ENCODE assay signal across 9 cellular contexts in genomic region chr3:51392301-51393095, GRCh38. TPM values are rescaled to one million over a fixed set of nuclear protein-coding genes. Genes with fewer than 3 reads are reported as not detected.
DNase-seq lines count a peak whose midpoint lies in the region; ATAC-seq and TF ChIP-seq lines count a peak whose summit lies in the region.
"Had no signal": no experiment of that assay in that cellular context is flagged by ENCODE, and none has a peak within 500 bp of the region (broad histone marks: within the 10 kb centered on the region; RNA-seq: fewer than 3 reads in every experiment).

No MANE protein-coding gene starts in this region.

- peak overlapping the region; percentile 77 for H3K27ac Mint-ChIP-seq in mesothelial cell of epicardium

- DNase-seq in Right ventricle myocardium inferior (ENCODE audit: missing footprints): peak; percentile 70
- no peak for DNase-seq in Right ventricle myocardium superior
- no peak for DNase-seq in mesothelial cell of epicardium (ENCODE audit: low spot score in 2 of 2, unreplicated experiment in 2 of 2)
- peak in 1 of 2 donors; percentile 93 for DNase-seq in vagina (ENCODE audit: extremely low spot score in 2 of 2)
- no peak for DNase-seq in AML-193 (lab: John Stamatoyannopoulos, UW)
- DNase-seq in mucosa of gallbladder (ENCODE audit: low spot score): no peak
- DNase-seq: NCI-H2029 treated with DMSO at 0.1 percent for 48 hours had no signal

- no peaks in the 10 kb centered on the region for H3K9me3 Mint-ChIP-seq in mesothelial cell of epicardium

- H3K36me3 ChIP-seq in vagina: peaks cover 0 to 49% of the 10 kb centered on the region in 2 donors

- ATAC-seq in Right ventricle myocardium inferior (no peak), Right ventricle myocardium superior (ENCODE audit: poor library complexity) (no peak), GM18517 (IDR thresholded peaks at IDR 0.05; ENCODE audit: unreplicated experiment) (no peak)

- H3K4me1 ChIP-seq in vagina: peaks cover 85% of the 10 kb centered on the region

- peak overlapping the region; percentile 48 for H3K27ac ChIP-seq in cingulate gyrus (ENCODE audit: low read depth, low read length)
- peak overlapping the region; percentile 75 for H3K27ac ChIP-seq in vagina

- H3K4me3 ChIP-seq in vagina: peak overlapping the region; percentile 54 to 99

- H3K4me3 Mint-ChIP-seq in mesothelial cell of epicardium: peak overlapping the region; percentile 78

- intact Hi-C loops in Right ventricle myocardium inferior (cut with DNase I): loop anchor here (5.0 kb wide), 1 partner anchor 775 kb away; the partner anchor contains the start of gene MAPKAPK3
- intact Hi-C loops in Right ventricle myocardium superior (cut with DNase I): no loop called here
- intact Hi-C loops in vagina (cut with DNase I): loop anchor here (10.0 kb wide), 1 partner anchor 282 kb away; the partner anchor contains the start of gene TEX264

- peaks cover 33% of the 10 kb centered on the region for H3K36me3 Mint-ChIP-seq in mesothelial cell of epicardium

- H3K27me3 ChIP-seq in vagina: no peaks in the 10 kb centered on the region

- H3K27me3 Mint-ChIP-seq in mesothelial cell of epicardium (ENCODE audit: low read depth): no peaks in the 10 kb centered on the region

- TF ChIP-seq CTCF in mesothelial cell of epicardium (IDR thresholded peaks at IDR 0.05; ENCODE audit: unreplicated experiment) (no peak), vagina (IDR thresholded peaks at IDR 0.05) (no peak)

- H3K9me3 ChIP-seq in vagina: no peaks in the 10 kb centered on the region

- H3K4me1 Mint-ChIP-seq in mesothelial cell of epicardium: peaks cover 55% of the 10 kb centered on the region

- no peak for TF ChIP-seq POLR2A in vagina (IDR thresholded peaks at IDR 0.05)

RNA-seq across cellular contexts. Expression of gene RBM15B, which starts 1.4 kb away (rescaled TPM):
- total RNA-seq in Right ventricle myocardium inferior (11.8 TPM), Right ventricle myocardium superior (9.9 TPM), mesothelial cell of epicardium (68.3 to 68.8 TPM (median 68.7 TPM) in 3 replicates), vagina (20.6 TPM), mucosa of gallbladder (30.0 TPM)

RNA-seq across cellular contexts. Expression of gene MANF, which starts 7.4 kb away (rescaled TPM):
- 46.1 TPM for total RNA-seq in Right ventricle myocardium inferior
- 41.1 TPM for total RNA-seq in Right ventricle myocardium superior
- 99.7 to 112 TPM (median 100 TPM) in 3 replicates for total RNA-seq in mesothelial cell of epicardium
- total RNA-seq in vagina: 42.2 TPM
- total RNA-seq in mucosa of gallbladder: 124 TPM
